8 cellular contexts compared by ENCODE assay signal in the genomic region with DNA sequence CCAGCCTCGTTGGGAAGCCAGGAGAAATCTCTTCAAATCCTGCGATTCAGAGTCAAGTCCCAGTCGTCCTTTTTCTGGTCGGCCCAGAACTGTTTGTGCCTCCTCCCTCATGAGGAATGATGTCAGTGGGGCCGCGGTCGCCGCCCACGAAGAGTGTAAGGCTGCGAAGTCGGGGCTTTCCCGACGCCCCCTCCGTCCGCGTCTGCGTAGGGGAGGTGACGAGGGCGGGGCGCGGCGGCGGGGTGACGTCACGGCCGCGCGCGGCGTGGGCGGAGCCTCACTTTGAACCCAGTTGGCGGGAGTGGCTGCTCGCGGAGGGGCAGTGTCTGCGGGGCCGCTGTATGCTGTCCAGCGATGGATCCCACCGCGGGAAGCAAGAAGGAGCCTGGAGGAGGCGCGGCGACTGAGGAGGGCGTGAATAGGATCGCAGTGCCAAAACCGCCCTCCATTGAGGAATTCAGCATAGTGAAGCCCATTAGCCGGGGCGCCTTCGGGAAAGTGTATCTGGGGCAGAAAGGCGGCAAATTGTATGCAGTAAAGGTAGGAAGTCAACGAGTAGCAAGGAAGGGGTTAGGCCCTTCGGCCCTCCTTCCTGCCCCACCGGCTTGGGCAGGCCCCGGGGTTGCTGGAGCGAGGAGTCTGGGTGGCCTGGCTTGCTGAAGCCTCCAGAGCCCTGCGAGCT. TPM values are rescaled to one million over a fixed set of nuclear protein-coding genes. Genes with fewer than 3 reads are reported as not detected.
A peak's percentile ranks its signal among the peaks of the same experiment; 100 is the strongest.
DNase-seq lines count a peak whose midpoint lies in the region; ATAC-seq and TF ChIP-seq lines count a peak whose summit lies in the region.

Gene MASTL, plus strand, starts transcription at position 280 of the 682 bp plus-strand sequence. Its CDS starts 75 bp downstream, at position 355.

- POLR2A ChIA-PET in naive thymus-derived CD8-positive, alpha-beta T cell (lab: Charles Lee), result interaction anchor here (0.6 to 2.9 kb wide), 12 partner anchors 48 to 1377 kb away, joined by 3 to 41 read pairs (median 6); partner anchors contain the start of genes ACBD5, ANKRD26, PDSS1 and RAB18

- peak; percentile 94 for DNase-seq in Daoy (ENCODE audit: low read depth)
- peak; percentile 85 for DNase-seq in Jurkat, Clone E6-1 (ENCODE audit: low read depth, low spot score)
- peak; percentile 97 for DNase-seq in RKO (ENCODE audit: low spot score)
- DNase-seq in activated T-helper 2 cell treated with anti-CD3 and anti-CD28 coated beads, Interferon-gamma antibody, Interleukin-2, Interleukin-4, amounts not matched to agents 10 μg/mL and 5 μg/mL and 100 μg/mL, durations not matched to agents 14 hours and 24 hours and 36 hours (ENCODE audit: low spot score), result peak; percentile 93
- DNase-seq in fibroblast of mammary gland (ENCODE audit: low read depth), result peak; percentile 92
- DNase-seq in naive thymus-derived CD8-positive, alpha-beta T cell, result peak; percentile 93 to 98 (median 95)
- DNase-seq in stimulated activated naive B cell treated with anti-CD40 and anti-IgM and Interleukin-4, amounts not matched to agents 10 μg/mL and 1 μg/mL and 100 μg/mL, for 72 hours, result peak; percentile 93

- peak; percentile 83 for ATAC-seq in GM21717 (IDR thresholded peaks at IDR 0.05; ENCODE audit: unreplicated experiment)
- ATAC-seq in naive thymus-derived CD8-positive, alpha-beta T cell, result peak; percentile 79 to 80
- peak; percentile 81 to 88 for ATAC-seq in stimulated activated naive B cell treated with anti-CD40 and anti-IgM and Interleukin-4, amounts not matched to agents 10 μg/mL and 1 μg/mL and 100 μg/mL, for 72 hours (replicated peaks)

- peak within 1 kb of the TSS; percentile 99 for H3K4me3 ChIP-seq in Jurkat, Clone E6-1 (ENCODE audit: low read length)
- H3K4me3 ChIP-seq in fibroblast of mammary gland (ENCODE audit: control insufficient read depth, low read depth, low read length), result peak within 1 kb of the TSS; percentile 100

- intact Hi-C loops in activated T-helper 2 cell treated with anti-CD3 and anti-CD28 coated beads, Interferon-gamma antibody, Interleukin-2, Interleukin-4, amounts not matched to agents 10 μg/mL and 5 μg/mL and 100 μg/mL, durations not matched to agents 14 hours and 24 hours and 36 hours (cut with micrococcal nuclease), result loop anchor here (1.0 to 10.0 kb wide), 10 partner anchors 54 to 1378 kb away; partner anchors contain the start of genes ABI1, PDSS1, RAB18 and WAC

- H3K4me1 Mint-ChIP-seq in activated T-helper 2 cell treated with anti-CD3 and anti-CD28 coated beads, Interferon-gamma antibody, Interleukin-2, Interleukin-4, amounts not matched to agents 10 μg/mL and 5 μg/mL and 100 μg/mL, durations not matched to agents 14 hours and 24 hours and 36 hours (ENCODE audit: low read depth), result peaks cover 31% of the 10 kb centered on the region
- peaks cover 27 to 55% (median 51%) of the 10 kb centered on the region in 4 donors for H3K4me1 Mint-ChIP-seq in naive thymus-derived CD8-positive, alpha-beta T cell
- peaks cover 23 to 51% of the 10 kb centered on the region in 2 donors for H3K4me1 Mint-ChIP-seq in stimulated activated naive B cell treated with anti-CD40 and anti-IgM and Interleukin-4, amounts not matched to agents 10 μg/mL and 1 μg/mL and 100 μg/mL, for 72 hours

- no peaks in the 10 kb centered on the region for H3K27me3 Mint-ChIP-seq in activated T-helper 2 cell treated with anti-CD3 and anti-CD28 coated beads, Interferon-gamma antibody, Interleukin-2, Interleukin-4, amounts not matched to agents 10 μg/mL and 5 μg/mL and 100 μg/mL, durations not matched to agents 14 hours and 24 hours and 36 hours (ENCODE audit: low read depth)
- peaks cover 0 to 4% (median 0%) of the 10 kb centered on the region in 5 donors for H3K27me3 Mint-ChIP-seq in naive thymus-derived CD8-positive, alpha-beta T cell
- H3K27me3 Mint-ChIP-seq in stimulated activated naive B cell treated with anti-CD40 and anti-IgM and Interleukin-4, amounts not matched to agents 10 μg/mL and 1 μg/mL and 100 μg/mL, for 72 hours, result no peaks in the 10 kb centered on the region

- peaks cover 68% of the 10 kb centered on the region for H3K36me3 Mint-ChIP-seq in activated T-helper 2 cell treated with anti-CD3 and anti-CD28 coated beads, Interferon-gamma antibody, Interleukin-2, Interleukin-4, amounts not matched to agents 10 μg/mL and 5 μg/mL and 100 μg/mL, durations not matched to agents 14 hours and 24 hours and 36 hours (ENCODE audit: low read depth)
- H3K36me3 Mint-ChIP-seq in naive thymus-derived CD8-positive, alpha-beta T cell, result peaks cover 8 to 22% (median 15%) of the 10 kb centered on the region in 3 donors
- peaks cover 33 to 40% of the 10 kb centered on the region in 2 donors for H3K36me3 Mint-ChIP-seq in stimulated activated naive B cell treated with anti-CD40 and anti-IgM and Interleukin-4, amounts not matched to agents 10 μg/mL and 1 μg/mL and 100 μg/mL, for 72 hours

- peak within 1 kb of the TSS; percentile 100 for H3K27ac Mint-ChIP-seq in activated T-helper 2 cell treated with anti-CD3 and anti-CD28 coated beads, Interferon-gamma antibody, Interleukin-2, Interleukin-4, amounts not matched to agents 10 μg/mL and 5 μg/mL and 100 μg/mL, durations not matched to agents 14 hours and 24 hours and 36 hours
- peak within 1 kb of the TSS; percentile 97 to 100 (median 100) for H3K27ac Mint-ChIP-seq in naive thymus-derived CD8-positive, alpha-beta T cell
- H3K27ac Mint-ChIP-seq in stimulated activated naive B cell treated with anti-CD40 and anti-IgM and Interleukin-4, amounts not matched to agents 10 μg/mL and 1 μg/mL and 100 μg/mL, for 72 hours, result peak within 1 kb of the TSS; percentile 100

- no peaks in the 10 kb centered on the region for H3K9me3 Mint-ChIP-seq in activated T-helper 2 cell treated with anti-CD3 and anti-CD28 coated beads, Interferon-gamma antibody, Interleukin-2, Interleukin-4, amounts not matched to agents 10 μg/mL and 5 μg/mL and 100 μg/mL, durations not matched to agents 14 hours and 24 hours and 36 hours
- H3K9me3 Mint-ChIP-seq in naive thymus-derived CD8-positive, alpha-beta T cell, result peaks cover 0 to 4% (median 0%) of the 10 kb centered on the region in 9 donors
- peaks cover 0 to 2% of the 10 kb centered on the region in 2 donors for H3K9me3 Mint-ChIP-seq in stimulated activated naive B cell treated with anti-CD40 and anti-IgM and Interleukin-4, amounts not matched to agents 10 μg/mL and 1 μg/mL and 100 μg/mL, for 72 hours

- peak within 1 kb of the TSS; percentile 99 for H3K4me3 Mint-ChIP-seq in activated T-helper 2 cell treated with anti-CD3 and anti-CD28 coated beads, Interferon-gamma antibody, Interleukin-2, Interleukin-4, amounts not matched to agents 10 μg/mL and 5 μg/mL and 100 μg/mL, durations not matched to agents 14 hours and 24 hours and 36 hours (ENCODE audit: low read depth)
- H3K4me3 Mint-ChIP-seq in naive thymus-derived CD8-positive, alpha-beta T cell, result peak within 1 kb of the TSS; percentile 92 to 100 (median 98)
- peak within 1 kb of the TSS; percentile 97 to 98 for H3K4me3 Mint-ChIP-seq in stimulated activated naive B cell treated with anti-CD40 and anti-IgM and Interleukin-4, amounts not matched to agents 10 μg/mL and 1 μg/mL and 100 μg/mL, for 72 hours

- no peak for TF ChIP-seq CTCF in fibroblast of mammary gland (conservative IDR thresholded peaks at IDR 0.05; ENCODE audit: control insufficient read depth, insufficient read depth, low read depth, low read length)

RNA-seq across cellular contexts. Expression of gene MASTL, which starts in this region (rescaled TPM):
- 15.1 and 15.3 TPM in 2 replicates for total RNA-seq in Daoy (2014; rRNA removed; shearing (Covaris generic))
- polyA plus RNA-seq in Jurkat, Clone E6-1 (2012; ENCODE audit: insufficient read depth, insufficient read length), result 18.6 TPM
- 26.7 and 29.7 TPM in 2 replicates for total RNA-seq in activated T-helper 2 cell treated with anti-CD3 and anti-CD28 coated beads, Interferon-gamma antibody, Interleukin-2, Interleukin-4, amounts not matched to agents 10 μg/mL and 5 μg/mL and 100 μg/mL, durations not matched to agents 14 hours and 24 hours and 36 hours
- 1 to 10 TPM; 7.0 to 8.6 TPM for total RNA-seq in naive thymus-derived CD8-positive, alpha-beta T cell
- polyA plus RNA-seq in naive thymus-derived CD8-positive, alpha-beta T cell, result 1 to 10 TPM; 1.3 to 2.1 (median 2.0) TPM

Comparison
In these comparisons a context has a peak if more than half of its experiments do, and no peak if none do; other contexts are left out.
1. Peak in every context shown above with its lines: DNase-seq, ATAC-seq and H3K4me3 ChIP-seq.